Comparison of ENCODE assay signal across 7 cellular contexts in genomic region chr4:39181905-39182638, GRCh38. TPM values are rescaled to one million over a fixed set of nuclear protein-coding genes. Genes with fewer than 3 reads are reported as not detected.
DNase-seq lines count a peak whose midpoint lies in the region; ATAC-seq, FAIRE-seq and TF ChIP-seq lines count a peak whose summit lies in the region.

TSS of gene WDR19 (plus strand) at chr4:39182529. CDS start at chr4:39182558, 29 bp downstream.

- ATAC-seq in HG02981 (IDR thresholded peaks at IDR 0.05; ENCODE audit: unreplicated experiment) (peak; percentile 98), GM12878 (peak; percentile 99)

- CTCF ChIA-PET in GM12878 (lab: Yijun Ruan, JAX): interaction anchor here (0.6 to 2.0 kb wide), 16 partner anchors 10 to 400 kb away, joined by 3 to 17 read pairs (median 4); partner anchors contain the start of gene TLR10

- DNase-seq in GM18507 (ENCODE audit: extremely low spot score, insufficient read length, low read depth): peak; percentile 93
- DNase-seq in NCI-H2029 treated with DMSO at 0.1 percent for 48 hours (lab: John Stamatoyannopoulos, UW): peak; percentile 91
- peak; percentile 100 for DNase-seq in T1000 (lab: John Stamatoyannopoulos, UW)
- peak; percentile 98 for DNase-seq in GM12878 (ENCODE audit: low read depth, low spot score)
- peak; percentile 71 to 100 (median 98) for DNase-seq in hypothalamus (lab: John Stamatoyannopoulos, UW)
- DNase-seq in retinal pigment epithelial cell (ENCODE audit: low read depth): peak; percentile 98

- no peaks in the 10 kb centered on the region for H3K9me3 ChIP-seq in GM12878 (replicated peaks; ENCODE audit: control insufficient read depth, insufficient read depth, low read length)

- H3K27ac ChIP-seq in GM12878 (ENCODE audit: control insufficient read depth, insufficient read depth): peak within 1 kb of the TSS; percentile 72

- TF ChIP-seq POLR2A in GM12878 (IDR thresholded peaks at IDR 0.05; ENCODE audit: low read depth, low read length): peak; percentile 66

- peaks cover 3% of the 10 kb centered on the region; the same call in 1 of the 2 replicates for H3K4me1 ChIP-seq in GM12878 (ENCODE audit: control insufficient read depth, insufficient read depth, low read length)

- H3K79me2 ChIP-seq in GM12878 (ENCODE audit: control insufficient read depth, insufficient read depth, low read length): no peaks in the 10 kb centered on the region

- H3K4me3 ChIP-seq in GM12878: peak within 1 kb of the TSS; percentile 88
- H3K4me3 ChIP-seq in retinal pigment epithelial cell (ENCODE audit: low read length): peak within 1 kb of the TSS; percentile 98

- peak; percentile 100 for FAIRE-seq in GM18507 (lab: Jason Lieb, UNC)
- peak; percentile 100 for FAIRE-seq in GM12878 (lab: Jason Lieb, UNC)

- H2AFZ ChIP-seq in GM12878 (ENCODE audit: control insufficient read depth, low read depth, low read length): peak within 1 kb of the TSS; percentile 98

- H3K36me3 ChIP-seq in GM12878 (ENCODE audit: control insufficient read depth in 2 of 2, insufficient read depth in 2 of 2, low read length in 1 of 2): no peaks in the 10 kb centered on the region

- WGBS in GM12878 (ENCODE audit: insufficient coverage, insufficient replicate concordance, low lambda C conversion rate, missing lambda C conversion rate): under 1% methylated on average over 48 of the region's 48 CpGs

- H4K20me1 ChIP-seq in GM12878 (ENCODE audit: control insufficient read depth, insufficient read depth): no peaks in the 10 kb centered on the region

- TF ChIP-seq CTCF in GM12878 (IDR thresholded peaks at IDR 0.05 in 2 of 3, conservative IDR thresholded peaks at IDR 0.05 in 1 of 3; ENCODE audit: control insufficient read depth in 2 of 3, extremely low read depth in 1 of 3, insufficient read depth in 1 of 3, low read depth in 3 of 3, low read length in 3 of 3) (peak; percentile 48 to 59 (median 56)), retinal pigment epithelial cell (conservative IDR thresholded peaks at IDR 0.05; ENCODE audit: low read depth, low read length) (peak; percentile 60)

- no peaks in the 10 kb centered on the region for H3K27me3 ChIP-seq in GM12878 (replicated peaks in 1 of 2; ENCODE audit: control insufficient read depth in 2 of 2, insufficient read depth in 2 of 2, low read length in 1 of 2)

- H3K9ac ChIP-seq in GM12878 (ENCODE audit: control insufficient read depth, insufficient read depth, low read length): peak within 1 kb of the TSS; percentile 67

- peak; percentile 52 for TF ChIP-seq RAD21 in GM12878 (IDR thresholded peaks at IDR 0.05; ENCODE audit: insufficient read depth, low read depth, low read length)

- BruUV-seq in GM12878 (replicated peaks; lab: Mats Ljungman, UMichigan): no TSS peak

- SMC1A ChIA-PET in GM12878 (lab: Charles Lee; ENCODE audit: uncharacterized antibody, unreplicated experiment): interaction anchor here (0.6 to 2.0 kb wide), 17 partner anchors 10 to 423 kb away, joined by 3 to 8 read pairs (median 3); no protein-coding TSS in a partner anchor

- POLR2A ChIA-PET in GM12878 (lab: Charles Lee): interaction anchor here (0.5 to 0.9 kb wide), 8 partner anchors 43 to 638 kb away, joined by 3 to 5 read pairs (median 3); no protein-coding TSS in a partner anchor

- H3K4me2 ChIP-seq in GM12878 (ENCODE audit: control insufficient read depth, insufficient read depth): peak within 1 kb of the TSS; percentile 92

- in situ Hi-C loops in GM12878 (cut with MboI): no loop called here

- TF ChIP-seq EP300 in GM12878 (IDR thresholded peaks at IDR 0.05; ENCODE audit: borderline replicate concordance in 1 of 2, control insufficient read depth in 1 of 2, low read depth in 2 of 2, low read length in 2 of 2): 0 out of 4 replicates have a peak, but pooled peaks of 1 of the 2 experiments have one; percentile 16

- RAD21 ChIA-PET in GM12878 (lab: Charles Lee; ENCODE audit: unreplicated experiment): interaction anchor here (0.5 to 2.0 kb wide), 14 partner anchors 16 to 1282 kb away, joined by 3 to 7 read pairs (median 4); partner anchors contain the start of gene TLR10

- intact Hi-C loops in GM12878 (cut with micrococcal nuclease; ENCODE audit: unreplicated experiment): no loop called here

TF ChIP-seq in GM12878, 131 proteins besides CTCF, POLR2A, EP300 and RAD21 (continues in another document):
- TF ChIP-seq ZNF207 (IDR thresholded peaks at IDR 0.05; ENCODE audit: borderline replicate concordance) (no peak), HDGF (IDR thresholded peaks at IDR 0.05) (peak; percentile 96), ZNF687 (IDR thresholded peaks at IDR 0.05) (no peak; the same call in 1 of the 2 replicates), IKZF2 (IDR thresholded peaks at IDR 0.05) (no peak), TARDBP (IDR thresholded peaks at IDR 0.05; ENCODE audit: borderline replicate concordance) (no peak), ZNF384 (IDR thresholded peaks at IDR 0.05; ENCODE audit: borderline replicate concordance, low read depth, low read length) (peak; percentile 58; the same call in 1 of the 2 replicates), PBX3 (IDR thresholded peaks at IDR 0.05; ENCODE audit: insufficient replicate concordance, low read depth, low read length) (no peak), BCL11A (IDR thresholded peaks at IDR 0.05; ENCODE audit: low read depth, low read length) (no peak), RELB (IDR thresholded peaks at IDR 0.05; ENCODE audit: low read depth) (peak; percentile 54; the same call in 1 of the 2 replicates), NBN (IDR thresholded peaks at IDR 0.05) (peak; percentile 53), FOXM1 (IDR thresholded peaks at IDR 0.05; ENCODE audit: low read depth, low read length) (no peak)

RNA-seq across cellular contexts. Expression of gene WDR19, which starts in this region (rescaled TPM):
- 63.7 and 75.8 TPM in 2 replicates for total RNA-seq in GM12878 (2013; cell fraction: nucleolus; rRNA removed)
- total RNA-seq in GM12878 (2014; rRNA removed): 6.1 and 6.3 TPM in 2 replicates
- 5.9 and 6.2 TPM in 2 replicates for total RNA-seq in GM12878 (2014; rRNA removed; fragmentation: Illumina TruSeq; extraction: Trizol)
- 7.9 and 8.5 TPM in 2 replicates for total RNA-seq in GM12878 (2021)
- 8.6 TPM for polyA plus RNA-seq in GM12878 (2011; ENCODE audit: low read depth)
- 15.4 and 21.8 TPM in 2 replicates for polyA plus RNA-seq in GM12878 (2011; rRNA removed)
- polyA plus RNA-seq in GM12878 (2011; cell fraction: cytosol; rRNA removed): 5.9 and 6.9 TPM in 2 replicates
- 24.0 and 33.1 TPM in 2 replicates for polyA plus RNA-seq in GM12878 (2011; cell fraction: nucleus; rRNA removed)
- 6.6 and 10.2 TPM in 2 replicates for polyA plus RNA-seq in GM12878 (2012)
- polyA plus RNA-seq in GM12878 (2014; fragmentation: Illumina TruSeq; extraction: Trizol): 8.6 and 10.3 TPM in 2 replicates
- 1 to 10 TPM; 3.5 to 6.7 TPM for polyA plus RNA-seq in GM12878 (2014; fragmentation: Nextera tagmentation; extraction: Ambion mirVana)
- 8.1 and 10.8 TPM in 2 replicates for polyA plus RNA-seq in GM12878 (2014; rRNA removed)
- 1 to 10 TPM; 6.9 to 7.7 TPM for polyA plus RNA-seq in GM12878 (2016; fragmentation: Nextera tagmentation; extraction: Ambion mirVana)
- 9.2 and 12.9 TPM in 2 replicates for polyA minus RNA-seq in GM12878 (2011; rRNA and poly(A)+ RNA removed)
- 2.6 and 4.9 TPM in 2 replicates for polyA minus RNA-seq in GM12878 (2011; cell fraction: cytosol; rRNA and poly(A)+ RNA removed)
- polyA minus RNA-seq in GM12878 (2011; cell fraction: nucleus; rRNA and poly(A)+ RNA removed): 11.2 TPM in 2 replicates

Comparison
In these comparisons a context has a peak if more than half of its experiments do, and no peak if none do; other contexts are left out.
1. Peak in every context shown above with its lines: DNase-seq, ATAC-seq, H3K4me3 ChIP-seq and H3K27ac ChIP-seq.